26 cellular contexts compared by ENCODE assay signal in genomic region chr2:238658054-238658407, GRCh38.
"Had no signal": no experiment of that assay in that cellular context is flagged by ENCODE, and none has a peak within 500 bp of the region (broad histone marks: within the 10 kb centered on the region; RNA-seq: fewer than 3 reads in every experiment).

No MANE protein-coding gene starts in this region.

- H3K27ac ChIP-seq: brain microvascular endothelial cell, SJSA1 had no signal

- H3K4me3 ChIP-seq: SJSA1 had no signal

- ATAC-seq: activated T-helper 17 cell treated with anti-CD3 and anti-CD28 coated beads, Interleukin-2, amount 50 U/mL, for 72 hours; SK-N-SH treated with all-trans-retinoic acid at 6 μM for 48 hours had no signal

- H3K36me3 ChIP-seq: brain microvascular endothelial cell, SJSA1 had no signal

- H3K27me3 ChIP-seq: brain microvascular endothelial cell, SJSA1 had no signal

- DNase-seq: activated CD4-positive, alpha-beta memory T cell treated with anti-CD3 and anti-CD28 coated beads for 36 hours; activated CD4-positive, alpha-beta T cell treated with anti-CD3 and anti-CD28 coated beads for 48 hours; activated CD4-positive, CD25-positive, alpha-beta regulatory T cell treated with anti-CD3 and anti-CD28 coated beads, Interleukin-2, amount 50 U/mL, for 72 hours; activated CD8-positive, alpha-beta memory T cell treated with anti-CD3 and anti-CD28 coated beads for 24 hours; activated gamma-delta T cell treated with Interleukin-2 at 50 U/mL for 16 hours; activated naive CD4-positive, alpha-beta T cell treated with anti-CD3 and anti-CD28 coated beads, Interleukin-2, amount 10 ng/mL, durations not matched to agents 7 days and 5 days; activated naive CD8-positive, alpha-beta T cell treated with anti-CD3 and anti-CD28 coated beads for 36 hours; activated T-cell treated with anti-CD3 and anti-CD28 coated beads, Interleukin-2, amount 50 U/mL, for 48 hours; brain microvascular endothelial cell; KG1; NCI-H1048; NCI-H1417; NCI-H1694; NCI-H2029; NCI-H2107; NCI-H2171 treated with DMSO at 0.1 percent for 48 hours; NCI-H226; NCI-H526; NCI-H82; NK-92 treated with Interleukin-12 subunit alpha and Interleukin-12 subunit beta, amount 100 ng/mL, for 24 hours; SHP77; SW 1271 had no signal

- H3K4me1 ChIP-seq: SJSA1 had no signal

- H3K9me3 ChIP-seq: SJSA1 had no signal

- FAIRE-seq: RCC 7860 had no signal
